1 cellular context compared by ENCODE assay signal in genomic region chr14:96461950-96462798, GRCh38.
TF ChIP-seq lines count a peak whose summit lies in the region.

No MANE protein-coding gene starts in this region.

TF ChIP-seq in HepG2, 621 proteins besides CTCF, POLR2A, EP300 and RAD21 (continued from another document and continues in another):
- TF ChIP-seq, protein P1, sequence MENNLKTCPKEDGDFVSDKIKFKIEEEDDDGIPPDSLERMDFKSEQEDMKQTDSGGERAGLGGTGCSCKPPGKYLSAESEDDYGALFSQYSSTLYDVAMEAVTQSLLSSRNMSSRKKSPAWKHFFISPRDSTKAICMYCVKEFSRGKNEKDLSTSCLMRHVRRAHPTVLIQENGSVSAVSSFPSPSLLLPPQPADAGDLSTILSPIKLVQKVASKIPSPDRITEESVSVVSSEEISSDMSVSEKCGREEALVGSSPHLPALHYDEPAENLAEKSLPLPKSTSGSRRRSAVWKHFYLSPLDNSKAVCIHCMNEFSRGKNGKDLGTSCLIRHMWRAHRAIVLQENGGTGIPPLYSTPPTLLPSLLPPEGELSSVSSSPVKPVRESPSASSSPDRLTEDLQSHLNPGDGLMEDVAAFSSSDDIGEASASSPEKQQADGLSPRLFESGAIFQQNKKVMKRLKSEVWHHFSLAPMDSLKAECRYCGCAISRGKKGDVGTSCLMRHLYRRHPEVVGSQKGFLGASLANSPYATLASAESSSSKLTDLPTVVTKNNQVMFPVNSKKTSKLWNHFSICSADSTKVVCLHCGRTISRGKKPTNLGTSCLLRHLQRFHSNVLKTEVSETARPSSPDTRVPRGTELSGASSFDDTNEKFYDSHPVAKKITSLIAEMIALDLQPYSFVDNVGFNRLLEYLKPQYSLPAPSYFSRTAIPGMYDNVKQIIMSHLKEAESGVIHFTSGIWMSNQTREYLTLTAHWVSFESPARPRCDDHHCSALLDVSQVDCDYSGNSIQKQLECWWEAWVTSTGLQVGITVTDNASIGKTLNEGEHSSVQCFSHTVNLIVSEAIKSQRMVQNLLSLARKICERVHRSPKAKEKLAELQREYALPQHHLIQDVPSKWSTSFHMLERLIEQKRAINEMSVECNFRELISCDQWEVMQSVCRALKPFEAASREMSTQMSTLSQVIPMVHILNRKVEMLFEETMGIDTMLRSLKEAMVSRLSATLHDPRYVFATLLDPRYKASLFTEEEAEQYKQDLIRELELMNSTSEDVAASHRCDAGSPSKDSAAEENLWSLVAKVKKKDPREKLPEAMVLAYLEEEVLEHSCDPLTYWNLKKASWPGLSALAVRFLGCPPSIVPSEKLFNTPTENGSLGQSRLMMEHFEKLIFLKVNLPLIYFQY (CRISPR knock-in tag; IDR thresholded peaks at IDR 0.05; ENCODE audit: borderline replicate concordance): no peak
- no peak for TF ChIP-seq ZNF317 (CRISPR knock-in tag; IDR thresholded peaks at IDR 0.05)
- TF ChIP-seq ZNF546 (CRISPR knock-in tag; conservative IDR thresholded peaks at IDR 0.05): no peak
- TF ChIP-seq, protein P2, sequence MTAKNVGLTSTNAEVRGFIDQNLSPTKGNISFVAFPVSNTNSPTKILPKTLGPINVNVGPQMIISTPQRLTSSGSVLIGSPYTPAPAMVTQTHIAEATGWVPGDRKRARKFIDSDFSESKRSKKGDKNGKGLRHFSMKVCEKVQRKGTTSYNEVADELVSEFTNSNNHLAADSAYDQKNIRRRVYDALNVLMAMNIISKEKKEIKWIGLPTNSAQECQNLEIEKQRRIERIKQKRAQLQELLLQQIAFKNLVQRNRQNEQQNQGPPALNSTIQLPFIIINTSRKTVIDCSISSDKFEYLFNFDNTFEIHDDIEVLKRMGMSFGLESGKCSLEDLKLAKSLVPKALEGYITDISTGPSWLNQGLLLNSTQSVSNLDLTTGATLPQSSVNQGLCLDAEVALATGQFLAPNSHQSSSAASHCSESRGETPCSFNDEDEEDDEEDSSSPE (CRISPR knock-in tag; IDR thresholded peaks at IDR 0.05): 0 out of 2 replicates have a peak, but pooled peaks have one; percentile 34
- TF ChIP-seq HIVEP1 (CRISPR knock-in tag; IDR thresholded peaks at IDR 0.05): no peak
- no peak; the same call in 1 of the 2 replicates for TF ChIP-seq KAT7 (CRISPR knock-in tag; IDR thresholded peaks at IDR 0.05; ENCODE audit: borderline replicate concordance)
- no peak for TF ChIP-seq GLI4 (CRISPR knock-in tag; IDR thresholded peaks at IDR 0.05; ENCODE audit: borderline replicate concordance)
- TF ChIP-seq ZNF607 (CRISPR knock-in tag; IDR thresholded peaks at IDR 0.05; ENCODE audit: borderline replicate concordance): no peak
- TF ChIP-seq ZNF350 (CRISPR knock-in tag; IDR thresholded peaks at IDR 0.05; ENCODE audit: borderline replicate concordance, low read depth): no peak
- TF ChIP-seq FOXK2 (IDR thresholded peaks at IDR 0.05): peak; percentile 86
- no peak for TF ChIP-seq ARHGAP35 (CRISPR knock-in tag; IDR thresholded peaks at IDR 0.05; ENCODE audit: borderline replicate concordance)
- no peak for TF ChIP-seq AHDC1 (CRISPR knock-in tag; IDR thresholded peaks at IDR 0.05; ENCODE audit: borderline replicate concordance)
- TF ChIP-seq HDAC2 (CRISPR knock-in tag; IDR thresholded peaks at IDR 0.05): peak; percentile 79; the same call in 1 of the 2 replicates
- TF ChIP-seq, protein P3, sequence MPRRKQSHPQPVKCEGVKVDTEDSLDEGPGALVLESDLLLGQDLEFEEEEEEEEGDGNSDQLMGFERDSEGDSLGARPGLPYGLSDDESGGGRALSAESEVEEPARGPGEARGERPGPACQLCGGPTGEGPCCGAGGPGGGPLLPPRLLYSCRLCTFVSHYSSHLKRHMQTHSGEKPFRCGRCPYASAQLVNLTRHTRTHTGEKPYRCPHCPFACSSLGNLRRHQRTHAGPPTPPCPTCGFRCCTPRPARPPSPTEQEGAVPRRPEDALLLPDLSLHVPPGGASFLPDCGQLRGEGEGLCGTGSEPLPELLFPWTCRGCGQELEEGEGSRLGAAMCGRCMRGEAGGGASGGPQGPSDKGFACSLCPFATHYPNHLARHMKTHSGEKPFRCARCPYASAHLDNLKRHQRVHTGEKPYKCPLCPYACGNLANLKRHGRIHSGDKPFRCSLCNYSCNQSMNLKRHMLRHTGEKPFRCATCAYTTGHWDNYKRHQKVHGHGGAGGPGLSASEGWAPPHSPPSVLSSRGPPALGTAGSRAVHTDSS (CRISPR knock-in tag; conservative IDR thresholded peaks at IDR 0.05): no peak
- no peak for TF ChIP-seq ZNF180 (CRISPR knock-in tag; IDR thresholded peaks at IDR 0.05; ENCODE audit: borderline replicate concordance, low read depth)
- no peak for TF ChIP-seq MTA3 (CRISPR knock-in tag; IDR thresholded peaks at IDR 0.05)
- no peak for TF ChIP-seq ZNF337 (CRISPR knock-in tag; IDR thresholded peaks at IDR 0.05; ENCODE audit: borderline replicate concordance, low read depth)
- no peak for TF ChIP-seq ZNF615 (CRISPR knock-in tag; IDR thresholded peaks at IDR 0.05; ENCODE audit: borderline replicate concordance)
- peak; percentile 59; the same call in 1 of the 2 replicates for TF ChIP-seq ZNF747 (CRISPR knock-in tag; IDR thresholded peaks at IDR 0.05; ENCODE audit: borderline replicate concordance)
- no peak for TF ChIP-seq ZNF775 (CRISPR knock-in tag; IDR thresholded peaks at IDR 0.05; ENCODE audit: borderline replicate concordance)
- TF ChIP-seq ZNF549 (CRISPR knock-in tag; IDR thresholded peaks at IDR 0.05): no peak
- no peak for TF ChIP-seq ZNF432 (CRISPR knock-in tag; IDR thresholded peaks at IDR 0.05; ENCODE audit: borderline replicate concordance)
- no peak for TF ChIP-seq SNRNP70 (IDR thresholded peaks at IDR 0.05; ENCODE audit: low read depth, low read length)
- TF ChIP-seq HNF1B (CRISPR knock-in tag; IDR thresholded peaks at IDR 0.05): no peak
- TF ChIP-seq, protein P4, sequence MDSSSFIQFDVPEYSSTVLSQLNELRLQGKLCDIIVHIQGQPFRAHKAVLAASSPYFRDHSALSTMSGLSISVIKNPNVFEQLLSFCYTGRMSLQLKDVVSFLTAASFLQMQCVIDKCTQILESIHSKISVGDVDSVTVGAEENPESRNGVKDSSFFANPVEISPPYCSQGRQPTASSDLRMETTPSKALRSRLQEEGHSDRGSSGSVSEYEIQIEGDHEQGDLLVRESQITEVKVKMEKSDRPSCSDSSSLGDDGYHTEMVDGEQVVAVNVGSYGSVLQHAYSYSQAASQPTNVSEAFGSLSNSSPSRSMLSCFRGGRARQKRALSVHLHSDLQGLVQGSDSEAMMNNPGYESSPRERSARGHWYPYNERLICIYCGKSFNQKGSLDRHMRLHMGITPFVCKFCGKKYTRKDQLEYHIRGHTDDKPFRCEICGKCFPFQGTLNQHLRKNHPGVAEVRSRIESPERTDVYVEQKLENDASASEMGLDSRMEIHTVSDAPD (CRISPR knock-in tag; IDR thresholded peaks at IDR 0.05): 0 out of 2 replicates have a peak, but pooled peaks have one; percentile 44
- TF ChIP-seq ZNF501 (CRISPR knock-in tag; IDR thresholded peaks at IDR 0.05): no peak
- peak; percentile 91 for TF ChIP-seq ASH2L (IDR thresholded peaks at IDR 0.05; ENCODE audit: insufficient read length, low read depth, low read length)
- no peak for TF ChIP-seq ZFP36L2 (CRISPR knock-in tag; IDR thresholded peaks at IDR 0.05)
- TF ChIP-seq GMEB1 (CRISPR knock-in tag; IDR thresholded peaks at IDR 0.05; ENCODE audit: borderline replicate concordance): peak; percentile 49
- TF ChIP-seq CERS6 (CRISPR knock-in tag; IDR thresholded peaks at IDR 0.05): no peak
- no peak for TF ChIP-seq KLF11 (CRISPR knock-in tag; IDR thresholded peaks at IDR 0.05)
- no peak for TF ChIP-seq AFF4 (CRISPR knock-in tag; IDR thresholded peaks at IDR 0.05)
- TF ChIP-seq ZFYVE20 (CRISPR knock-in tag; IDR thresholded peaks at IDR 0.05; ENCODE audit: borderline replicate concordance, low read depth): no peak
- no peak for TF ChIP-seq SKI (IDR thresholded peaks at IDR 0.05; ENCODE audit: partially characterized antibody)
- no peak for TF ChIP-seq ARNT2 (CRISPR knock-in tag; IDR thresholded peaks at IDR 0.05; ENCODE audit: low read depth)
- no peak for TF ChIP-seq NAIF1 (CRISPR knock-in tag; IDR thresholded peaks at IDR 0.05; ENCODE audit: borderline replicate concordance)
- peak; percentile 98 for TF ChIP-seq POGZ (CRISPR knock-in tag; IDR thresholded peaks at IDR 0.05)
